In the genomic region with DNA sequence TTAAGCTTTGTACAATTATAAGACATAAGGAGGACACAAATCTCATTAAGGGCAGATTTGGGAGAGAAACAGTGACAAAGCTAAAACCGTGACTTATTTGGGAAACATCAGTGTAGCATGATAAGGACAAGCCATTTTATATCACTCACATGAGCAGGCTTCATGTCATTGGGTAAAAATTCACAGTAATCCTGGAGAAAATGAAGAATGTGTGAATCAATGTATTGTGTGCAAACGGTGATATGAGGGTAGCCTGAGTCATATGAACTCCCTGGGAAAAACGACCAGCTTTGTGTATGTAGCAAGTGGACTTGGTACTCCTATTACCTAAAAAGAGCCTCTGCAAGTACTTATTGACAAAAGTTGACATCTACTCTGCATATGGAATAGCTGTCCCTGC, we compare ENCODE assay signal across 1 cellular context.
TF ChIP-seq lines count a peak whose summit lies in the region.

No MANE protein-coding gene starts in this region.

TF ChIP-seq in endothelial cell of umbilical vein, 7 proteins besides CTCF, POLR2A, EP300 and RAD21:
- no peak for TF ChIP-seq FOS (IDR thresholded peaks at IDR 0.05; ENCODE audit: borderline replicate concordance, insufficient read depth, low read length)
- TF ChIP-seq EZH2 (IDR thresholded peaks at IDR 0.05; ENCODE audit: borderline replicate concordance, low read depth, low read length, severe bottlenecking) = no peak
- TF ChIP-seq JUN (IDR thresholded peaks at IDR 0.05; ENCODE audit: borderline replicate concordance, insufficient read depth, insufficient read length, low read depth) = no peak
- no peak for TF ChIP-seq POLR2AphosphoS5 (IDR thresholded peaks at IDR 0.05; ENCODE audit: insufficient read depth, low read depth, low read length)
- no peak for TF ChIP-seq GATA2 (IDR thresholded peaks at IDR 0.05; ENCODE audit: insufficient read depth, insufficient read length, low read depth, low read length)
- no peak for TF ChIP-seq MAX (IDR thresholded peaks at IDR 0.05; ENCODE audit: insufficient read depth, insufficient read length)
- no peak for TF ChIP-seq MYC (IDR thresholded peaks at IDR 0.05; ENCODE audit: low read depth, low read length)
